26 cellular contexts compared by ENCODE assay signal in the genomic region with DNA sequence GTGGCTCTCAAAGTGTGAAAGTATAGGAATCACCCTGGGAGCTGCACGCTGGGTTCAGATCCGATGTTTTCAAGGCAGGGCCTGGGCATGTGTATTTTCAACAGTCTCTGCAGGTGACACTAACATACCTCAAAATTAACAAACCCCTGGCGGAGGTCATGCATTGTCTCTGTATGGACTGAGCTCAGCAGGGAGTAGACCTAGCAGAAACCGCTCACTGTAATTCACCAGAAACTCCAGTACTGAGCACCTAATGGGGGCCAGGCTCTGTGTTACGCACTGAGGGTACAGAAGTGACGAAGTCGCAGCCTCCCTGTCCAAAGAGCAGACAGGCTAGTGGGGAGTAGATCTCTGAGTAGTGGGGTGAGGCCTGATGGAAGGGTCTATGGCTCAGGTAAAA. TPM values are rescaled to one million over a fixed set of nuclear protein-coding genes. Genes with fewer than 3 reads are reported as not detected.
"Had no signal": no experiment of that assay in that cellular context is flagged by ENCODE, and none has a peak within 500 bp of the region (broad histone marks: within the 10 kb centered on the region; RNA-seq: fewer than 3 reads in every experiment).

No MANE protein-coding gene starts in this region.

- H3K27me3 Mint-ChIP-seq: activated naive CD8-positive, alpha-beta T cell had no signal

- H3K9me3 ChIP-seq: esophagus squamous epithelium, left ventricle myocardium inferior, mucosa of descending colon, ovary, psoas muscle, stomach, upper lobe of left lung had no signal

- H3K27ac ChIP-seq: esophagus squamous epithelium, hepatocyte, left ventricle myocardium inferior, ovary, psoas muscle, skin epidermis, stomach, upper lobe of left lung had no signal

- H3K4me2 ChIP-seq: hepatocyte had no signal

- H3K4me3 Mint-ChIP-seq: activated CD4-positive, alpha-beta T cell treated with anti-CD3 and anti-CD28 coated beads, Interleukin-2, amount 10 ng/mL, durations not matched to agents 7 days and 5 days; activated naive CD8-positive, alpha-beta T cell; memory B cell had no signal

- H3K79me2 ChIP-seq: hepatocyte had no signal

- H3K4me3 ChIP-seq: esophagus squamous epithelium, hepatocyte, left ventricle myocardium inferior, mucosa of descending colon, ovary, psoas muscle, skin epidermis, stomach, upper lobe of left lung had no signal

- DNase-seq: activated CD4-positive, alpha-beta T cell treated with anti-CD3 and anti-CD28 coated beads, Interleukin-2, amount 10 ng/mL, durations not matched to agents 7 days and 5 days; activated T-cell treated with anti-CD3 and anti-CD28 coated beads for 4 hours; cerebellar nuclear complex; effector CD8-positive, alpha-beta T cell; esophagus squamous epithelium; kidney; left ventricle myocardium inferior; mucosa of descending colon; naive B cell; ovary; psoas muscle; right cardiac atrium; stimulated activated CD4-positive, alpha-beta T cell treated with anti-CD3 and anti-CD28 coated beads, Interleukin-15, amount 100 ng/mL, for 24 hours; stimulated activated CD4-positive, alpha-beta T cell treated with anti-CD3 and anti-CD28 coated beads, Interleukin-2, amount 100 ng/mL, for 48 hours; stomach; T1000; upper lobe of left lung had no signal

- H3K36me3 ChIP-seq: esophagus squamous epithelium, left ventricle myocardium inferior, ovary, stomach, upper lobe of left lung had no signal

- H3K27ac Mint-ChIP-seq: activated CD4-positive, alpha-beta T cell treated with anti-CD3 and anti-CD28 coated beads, Interleukin-2, amount 10 ng/mL, durations not matched to agents 7 days and 5 days; activated naive CD8-positive, alpha-beta T cell; memory B cell had no signal

- ATAC-seq: mucosa of descending colon, psoas muscle, right cardiac atrium had no signal

- H3K4me1 ChIP-seq: esophagus squamous epithelium, left ventricle myocardium inferior, psoas muscle, stomach, upper lobe of left lung had no signal

- H2AFZ ChIP-seq: hepatocyte had no signal

- H3K36me3 Mint-ChIP-seq: activated naive CD8-positive, alpha-beta T cell; memory B cell; naive B cell had no signal

- H3K27me3 ChIP-seq: ovary, upper lobe of left lung had no signal

RNA-seq across cellular contexts. Expression of gene STRA8, which starts 5.6 kb away (rescaled TPM):
- total RNA-seq: activated CD4-positive, alpha-beta T cell treated with anti-CD3 and anti-CD28 coated beads, Interleukin-2, amount 10 ng/mL, durations not matched to agents 7 days and 5 days; bronchial epithelial cell; endothelial cell of umbilical vein; esophagus squamous epithelium; glomerular endothelial cell; hepatocyte; kidney; left ventricle myocardium inferior; mucosa of descending colon; ovary; psoas muscle; right cardiac atrium; stomach; T-helper 1 cell treated with Interleukin-12 subunit alpha and Interleukin-12 subunit beta and Interleukin-4 antibody, amounts not matched to agents 30 ng/mL and 1 ng/mL, for 36 hours; temporal lobe; upper lobe of left lung had no signal
